4 cellular contexts compared by ENCODE assay signal in genomic region chr19:1760786-1761527, GRCh38. TPM values are rescaled to one million over a fixed set of nuclear protein-coding genes. Genes with fewer than 3 reads are reported as not detected.
"Had no signal": no experiment of that assay in that cellular context is flagged by ENCODE, and none has a peak within 500 bp of the region (broad histone marks: within the 10 kb centered on the region; RNA-seq: fewer than 3 reads in every experiment).

No MANE protein-coding gene starts in this region.

RNA-seq across cellular contexts. Expression of gene ONECUT3, which starts 7.7 kb away (rescaled TPM):
- total RNA-seq: HepG2, HFFc6, HT1080, K562 had no signal
- polyA plus RNA-seq: K562 had no signal
